Comparison of ENCODE assay signal across 22 cellular contexts in genomic region chr9:129122133-129122532, GRCh38.
"Had no signal": no experiment of that assay in that cellular context is flagged by ENCODE, and none has a peak within 500 bp of the region (broad histone marks: within the 10 kb centered on the region; RNA-seq: fewer than 3 reads in every experiment).

No MANE protein-coding gene starts in this region.

- H3K4me3 ChIP-seq: body of pancreas, coronary artery, lung, testis, upper lobe of left lung had no signal

- H3K4me1 Mint-ChIP-seq: mesothelial cell of epicardium had no signal

- H3K27ac Mint-ChIP-seq: activated CD4-positive, alpha-beta memory T cell treated with anti-CD3 and anti-CD28 coated beads for 36 hours; activated CD4-positive, alpha-beta T cell treated with anti-CD3 and anti-CD28 coated beads for 36 hours; activated naive CD8-positive, alpha-beta T cell; activated T-helper 1 cell treated with anti-CD3 and anti-CD28 coated beads, Interleukin-12 subunit alpha, Interleukin-12 subunit beta, Interleukin-2, Interleukin-4 antibody, amounts not matched to agents 30 ng/mL and 10 ng/mL and 1 ng/mL, durations not matched to agents 14 hours and 24 hours and 36 hours; mesothelial cell of epicardium had no signal

- H3K27ac ChIP-seq: body of pancreas, coronary artery, testis, upper lobe of left lung had no signal

- ATAC-seq: activated CD4-positive, alpha-beta T cell treated with anti-CD3 and anti-CD28 coated beads for 36 hours; body of pancreas had no signal

- H3K9me3 ChIP-seq: body of pancreas, testis, upper lobe of left lung had no signal

- DNase-seq: activated CD4-positive, alpha-beta memory T cell treated with anti-CD3 and anti-CD28 coated beads for 36 hours; activated CD4-positive, alpha-beta T cell treated with anti-CD3 and anti-CD28 coated beads for 36 hours; activated T-cell treated with anti-CD3 and anti-CD28 coated beads for 4 hours; body of pancreas; central memory CD4-positive, alpha-beta T cell; erythroblast; retina; small intestine; stimulated activated CD4-positive, alpha-beta T cell treated with anti-CD3 and anti-CD28 coated beads, Interleukin-15, amount 100 ng/mL, for 24 hours; stimulated activated CD4-positive, alpha-beta T cell treated with anti-CD3 and anti-CD28 coated beads, Interleukin-2, amount 100 ng/mL, for 48 hours; T-helper 2 cell; testis; upper lobe of left lung had no signal

- H3K27me3 Mint-ChIP-seq: activated CD4-positive, alpha-beta memory T cell treated with anti-CD3 and anti-CD28 coated beads for 36 hours; activated CD4-positive, alpha-beta T cell treated with anti-CD3 and anti-CD28 coated beads for 36 hours; activated naive CD8-positive, alpha-beta T cell; stimulated activated naive CD8-positive, alpha-beta T cell treated with anti-CD3 and anti-CD28 coated beads, Interleukin-15, Interleukin-2, amounts not matched to agents 100 ng/mL and 50 ng/mL, for 24 hours had no signal

- H3K4me3 Mint-ChIP-seq: activated CD4-positive, alpha-beta memory T cell treated with anti-CD3 and anti-CD28 coated beads for 36 hours; activated CD4-positive, alpha-beta T cell treated with anti-CD3 and anti-CD28 coated beads for 36 hours; activated naive CD8-positive, alpha-beta T cell; activated T-helper 1 cell treated with anti-CD3 and anti-CD28 coated beads, Interleukin-12 subunit alpha, Interleukin-12 subunit beta, Interleukin-2, Interleukin-4 antibody, amounts not matched to agents 30 ng/mL and 10 ng/mL and 1 ng/mL, durations not matched to agents 14 hours and 24 hours and 36 hours; mesothelial cell of epicardium; nephron; stimulated activated naive CD8-positive, alpha-beta T cell treated with anti-CD3 and anti-CD28 coated beads, Interleukin-15, Interleukin-2, amounts not matched to agents 100 ng/mL and 50 ng/mL, for 24 hours had no signal

- H3K4me1 ChIP-seq: body of pancreas, testis had no signal

- FAIRE-seq: endometrium, keratinocyte, small intestine had no signal

- H3K27me3 ChIP-seq: body of pancreas, testis, upper lobe of left lung had no signal
